In genomic region chr2:136247204-136247990, GRCh38 we compare ENCODE assay signal across 10 cellular contexts.
DNase-seq lines count a peak whose midpoint lies in the region; ATAC-seq, FAIRE-seq and TF ChIP-seq lines count a peak whose summit lies in the region.
"Had no signal": no experiment of that assay in that cellular context is flagged by ENCODE, and none has a peak within 500 bp of the region (broad histone marks: within the 10 kb centered on the region; RNA-seq: fewer than 3 reads in every experiment).

No MANE protein-coding gene starts in this region.

- POLR2A ChIA-PET in activated CD4-positive, alpha-beta T cell treated with anti-CD3 and anti-CD28 coated beads for 36 hours (lab: Charles Lee) = interaction anchor here (0.5 to 1.5 kb wide), 5 partner anchors 8 to 372 kb away, joined by 3 to 7 read pairs (median 3); no protein-coding TSS in a partner anchor

- H3K27me3 ChIP-seq in ascending aorta = no peaks in the 10 kb centered on the region

- CTCF ChIA-PET in activated CD4-positive, alpha-beta T cell treated with anti-CD3 and anti-CD28 coated beads for 36 hours (lab: Charles Lee) = interaction anchor here (0.6 to 1.5 kb wide), 4 partner anchors 133 to 333 kb away, joined by 3 to 6 read pairs (median 4); no protein-coding TSS in a partner anchor

- no peak overlapping the region for H3K4me3 Mint-ChIP-seq in activated CD4-positive, alpha-beta T cell treated with anti-CD3 and anti-CD28 coated beads for 36 hours
- H3K4me3 Mint-ChIP-seq: H9 had no signal

- H3K36me3 Mint-ChIP-seq in activated CD4-positive, alpha-beta T cell treated with anti-CD3 and anti-CD28 coated beads for 36 hours (ENCODE audit: low read depth) = no peaks in the 10 kb centered on the region

- TF ChIP-seq CTCF in ascending aorta (IDR thresholded peaks at IDR 0.05) (no peak), kidney (IDR thresholded peaks at IDR 0.05; ENCODE audit: borderline replicate concordance, extremely low read depth, insufficient read depth) (no peak)

- H3K27ac ChIP-seq in ascending aorta (no peak overlapping the region), kidney (ENCODE audit: low read depth in 2 of 2, low read length in 2 of 2) (no peak overlapping the region)

- DNase-seq in activated CD4-positive, alpha-beta T cell treated with anti-CD3 and anti-CD28 coated beads for 36 hours = peak; percentile 81
- no peak for DNase-seq in activated CD4-positive, alpha-beta T cell treated with anti-CD3 and anti-CD28 coated beads, Interleukin-2, amount 50 U/mL, for 1 hour
- DNase-seq in RPMI7951 (ENCODE audit: low read depth) = peak; percentile 53
- peak; percentile 48 for DNase-seq in Right ventricle myocardium superior
- peak in 2 of 3 experiments; percentile 13 for DNase-seq in stimulated activated CD4-positive, alpha-beta T cell treated with anti-CD3 and anti-CD28 coated beads, TNF-alpha, amount 100 ng/mL, for 4 hours (ENCODE audit: low read depth in 3 of 3)
- DNase-seq in NCI-H187 treated with DMSO at 0.1 percent for 48 hours (lab: John Stamatoyannopoulos, UW) = no peak
- no peak for DNase-seq in ascending aorta (ENCODE audit: low spot score in 2 of 2)
- no peak for DNase-seq in kidney
- DNase-seq: H9 had no signal

- no peak for FAIRE-seq in kidney (lab: Jason Lieb, UNC)

- ATAC-seq in activated CD4-positive, alpha-beta T cell treated with anti-CD3 and anti-CD28 coated beads for 36 hours = peak; percentile 58
- ATAC-seq in Right ventricle myocardium superior (ENCODE audit: poor library complexity) = peak; percentile 48
- ATAC-seq: activated CD4-positive, CD25-positive, alpha-beta regulatory T cell treated with anti-CD3 and anti-CD28 coated beads, Interleukin-2, amount 50 U/mL, for 24 hours had no signal

- no peaks in the 10 kb centered on the region for H3K36me3 ChIP-seq in ascending aorta
- no peaks in the 10 kb centered on the region for H3K36me3 ChIP-seq in kidney (ENCODE audit: control insufficient read depth in 1 of 2, insufficient read depth in 2 of 2, low read length in 2 of 2)

- H3K4me3 ChIP-seq in ascending aorta = no peak overlapping the region
- H3K4me3 ChIP-seq in kidney (ENCODE audit: low read length in 2 of 2) = no peak overlapping the region

- H3K27ac Mint-ChIP-seq in activated CD4-positive, alpha-beta T cell treated with anti-CD3 and anti-CD28 coated beads for 36 hours = no peak overlapping the region
- H3K27ac Mint-ChIP-seq: H9 had no signal

- no peak overlapping the region for H3K9ac ChIP-seq in kidney (ENCODE audit: low read length in 2 of 2)

- H3K9me3 ChIP-seq in ascending aorta (no peaks in the 10 kb centered on the region), kidney (ENCODE audit: control insufficient read depth in 1 of 2, low read length in 2 of 2) (no peaks in the 10 kb centered on the region)

- peaks cover 18% of the 10 kb centered on the region for H3K4me1 Mint-ChIP-seq in activated CD4-positive, alpha-beta T cell treated with anti-CD3 and anti-CD28 coated beads for 36 hours

- intact Hi-C loops in activated CD4-positive, alpha-beta T cell treated with anti-CD3 and anti-CD28 coated beads for 36 hours (cut with DNase I, micrococcal nuclease) = no loop called here
- intact Hi-C loops in Right ventricle myocardium superior (cut with DNase I) = no loop called here
- intact Hi-C loops in ascending aorta (cut with DNase I) = no loop called here
- intact Hi-C loops in kidney (cut with DNase I) = no loop called here

- H3K9me3 Mint-ChIP-seq in activated CD4-positive, alpha-beta T cell treated with anti-CD3 and anti-CD28 coated beads for 36 hours (ENCODE audit: low read depth) = no peaks in the 10 kb centered on the region
- H3K9me3 Mint-ChIP-seq: H9 had no signal

- H3K27me3 Mint-ChIP-seq in activated CD4-positive, alpha-beta T cell treated with anti-CD3 and anti-CD28 coated beads for 36 hours = no peaks in the 10 kb centered on the region

- no peaks in the 10 kb centered on the region for H3K4me1 ChIP-seq in ascending aorta
- peaks cover 0 to 3% of the 10 kb centered on the region in 2 donors for H3K4me1 ChIP-seq in kidney (ENCODE audit: control insufficient read depth in 1 of 2, insufficient read depth in 1 of 2, low read depth in 1 of 2, low read length in 2 of 2)

Comparison
In these comparisons a context has a peak if more than half of its experiments do, and no peak if none do; other contexts are left out.
1. DNase-seq: peak in activated CD4-positive, alpha-beta T cell treated with anti-CD3 and anti-CD28 coated beads for 36 hours (single experiment), RPMI7951 (single experiment), Right ventricle myocardium superior (single experiment) and stimulated activated CD4-positive, alpha-beta T cell treated with anti-CD3 and anti-CD28 coated beads, TNF-alpha, amount 100 ng/mL, for 4 hours (2 of 3); none in activated CD4-positive, alpha-beta T cell treated with anti-CD3 and anti-CD28 coated beads, Interleukin-2, amount 50 U/mL, for 1 hour (single experiment), NCI-H187 treated with DMSO at 0.1 percent for 48 hours (single experiment), ascending aorta (0 of 2) and kidney (single experiment).